Comparison of ENCODE assay signal across 1 cellular context in the genomic region with DNA sequence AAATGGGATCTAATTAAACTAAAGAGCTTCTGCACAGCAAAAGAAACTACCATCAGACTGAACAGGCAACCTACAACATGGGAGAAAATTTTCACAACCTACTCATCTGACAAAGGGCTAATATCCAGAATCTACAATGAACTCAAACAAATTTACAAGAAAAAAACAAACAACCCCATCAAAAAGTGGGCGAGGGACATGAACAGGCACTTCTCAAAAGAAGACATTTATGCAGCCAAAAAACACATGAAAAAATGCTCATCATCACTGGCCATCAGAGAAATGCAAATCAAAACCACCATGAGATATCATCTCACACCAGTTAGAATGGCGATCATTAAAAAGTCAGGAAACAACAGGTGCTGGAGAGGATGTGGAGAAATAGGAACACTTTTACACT.
TF ChIP-seq lines count a peak whose summit lies in the region.
"Not testable (repeated sequence)": the region's sequence is repeated elsewhere in the genome, so short reads cannot be mapped to it uniquely, and the experiment has no call there.

No MANE protein-coding gene starts in this region.

- POLR2A ChIA-PET in HEK293 (lab: Yijun Ruan, JAX), result not testable (repeated sequence)

- H3K4me1 ChIP-seq in HEK293 (ENCODE audit: control insufficient read depth, insufficient read depth, low read length), result not testable (repeated sequence)

- not testable (repeated sequence) for H3K36me3 ChIP-seq in HEK293 (ENCODE audit: control insufficient read depth in 2 of 2, insufficient read depth in 1 of 2, low read length in 2 of 2)

- not testable (repeated sequence) for H3K4me3 ChIP-seq in HEK293 (ENCODE audit: low read depth, low read length)

- not testable (repeated sequence) for H3K27ac ChIP-seq in HEK293 (ENCODE audit: extremely low read depth, low read depth, low read length)

- not testable (repeated sequence) for TF ChIP-seq CTCF in HEK293 (tag by site-specific recombination; IDR thresholded peaks at IDR 0.05)

- H3K9me3 ChIP-seq in HEK293 (ENCODE audit: control insufficient read depth, insufficient read depth, low read depth, low read length), result not testable (repeated sequence)

- CTCF ChIA-PET in HEK293 (lab: Yijun Ruan, JAX), result not testable (repeated sequence)

TF ChIP-seq in HEK293, 187 proteins besides CTCF, POLR2A, EP300 and RAD21:
- TF ChIP-seq SCRT2 (tag by site-specific recombination; IDR thresholded peaks at IDR 0.05), result peak; percentile 27; the same call in 1 of the 2 replicates
